In the genomic region with DNA sequence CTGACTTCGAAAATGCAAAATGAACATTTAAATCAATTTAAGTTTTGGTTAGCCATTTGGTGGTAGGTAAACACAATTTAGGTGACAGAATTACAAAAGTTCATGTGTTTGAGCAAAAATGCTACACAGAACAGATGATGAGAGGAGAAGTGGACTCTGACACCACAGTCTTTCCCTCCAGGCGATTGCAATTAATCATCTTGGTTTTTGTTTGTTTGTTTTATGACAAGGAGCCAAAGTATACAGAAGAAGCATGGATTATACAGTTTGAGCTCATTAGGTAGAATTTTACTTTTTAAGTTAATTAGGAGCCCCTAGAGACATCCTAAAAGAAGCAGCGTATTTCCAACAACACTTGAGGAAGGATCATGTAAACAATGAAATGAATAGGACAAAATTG, we compare ENCODE assay signal across 30 cellular contexts. TPM values are rescaled to one million over a fixed set of nuclear protein-coding genes. Genes with fewer than 3 reads are reported as not detected.
A peak's percentile ranks its signal among the peaks of the same experiment; 100 is the strongest.
DNase-seq lines count a peak whose midpoint lies in the region; ATAC-seq, FAIRE-seq and TF ChIP-seq lines count a peak whose summit lies in the region.
"Had no signal": no experiment of that assay in that cellular context is flagged by ENCODE, and none has a peak within 500 bp of the region (broad histone marks: within the 10 kb centered on the region; RNA-seq: fewer than 3 reads in every experiment).

No MANE protein-coding gene starts in this region.

- H3K36me3 Mint-ChIP-seq in Calu3 (ENCODE audit: insufficient read depth, unreplicated experiment), result peaks cover 6% of the 10 kb centered on the region
- H3K36me3 Mint-ChIP-seq: activated naive CD8-positive, alpha-beta T cell treated with anti-CD3 and anti-CD28 coated beads, Interleukin-2, amount 10 ng/mL, durations not matched to agents 7 days and 5 days; natural killer cell treated with Interleukin-12 subunit alpha and Interleukin-12 subunit beta and Interleukin-15 and Interleukin-18, amount 100 ng/mL, for 72 hours; stimulated activated effector memory CD8-positive, alpha-beta T cell treated with anti-CD3 and anti-CD28 coated beads, Interleukin-12 subunit alpha, Interleukin-12 subunit beta, amount 100 ng/mL, for 72 hours had no signal

- intact Hi-C loops in Calu3 (cut with micrococcal nuclease; ENCODE audit: unreplicated experiment), result no loop called here

- H3K4me1 ChIP-seq in foreskin keratinocyte, result no peaks in the 10 kb centered on the region
- H3K4me1 ChIP-seq: colonic mucosa had no signal

- peaks cover 41% of the 10 kb centered on the region for H3K4me1 Mint-ChIP-seq in Calu3 (ENCODE audit: low read depth, unreplicated experiment)
- H3K4me1 Mint-ChIP-seq: activated naive CD8-positive, alpha-beta T cell treated with anti-CD3 and anti-CD28 coated beads, Interleukin-2, amount 10 ng/mL, durations not matched to agents 7 days and 5 days; stimulated activated effector memory CD8-positive, alpha-beta T cell treated with anti-CD3 and anti-CD28 coated beads, Interleukin-12 subunit alpha, Interleukin-12 subunit beta, amount 100 ng/mL, for 72 hours had no signal

- BruUV-seq in Calu3 (replicated peaks; lab: Mats Ljungman, UMichigan), result no TSS peak

- FAIRE-seq in RCC 7860 (lab: Jason Lieb, UNC), result no peak
- FAIRE-seq: TTC549 had no signal

- ATAC-seq in HG03457 (IDR thresholded peaks at IDR 0.05; ENCODE audit: unreplicated experiment) (no peak), foreskin keratinocyte (no peak), GM21423 (IDR thresholded peaks at IDR 0.05; ENCODE audit: unreplicated experiment) (no peak)
- ATAC-seq: activated T-cell treated with anti-CD3 and anti-CD28 coated beads, Interleukin-2, amount 50 U/mL, for 4 hours; natural killer cell treated with Interleukin-12 subunit alpha and Interleukin-12 subunit beta and Interleukin-15 and Interleukin-18, amount 100 ng/mL, for 72 hours; Right ventricle myocardium inferior; stimulated activated effector memory CD8-positive, alpha-beta T cell treated with anti-CD3 and anti-CD28 coated beads, Interleukin-12 subunit alpha, Interleukin-12 subunit beta, amount 100 ng/mL, for 72 hours had no signal

- TF ChIP-seq CTCF in Calu3 (IDR thresholded peaks at IDR 0.05; ENCODE audit: unreplicated experiment) (no peak), epithelial cell of esophagus (IDR thresholded peaks at IDR 0.05; ENCODE audit: insufficient read depth, low read depth, low read length, missing control alignments) (no peak), foreskin keratinocyte (conservative IDR thresholded peaks at IDR 0.05) (no peak)

- peak overlapping the region; percentile 54 for H3K4me3 Mint-ChIP-seq in Calu3 (ENCODE audit: low read depth, unreplicated experiment)
- H3K4me3 Mint-ChIP-seq: activated naive CD8-positive, alpha-beta T cell treated with anti-CD3 and anti-CD28 coated beads, Interleukin-2, amount 10 ng/mL, durations not matched to agents 7 days and 5 days; activated T-cell treated with anti-CD3 and anti-CD28 coated beads, Interleukin-2, amount 50 U/mL, for 4 hours; natural killer cell treated with Interleukin-12 subunit alpha and Interleukin-12 subunit beta and Interleukin-15 and Interleukin-18, amount 100 ng/mL, for 72 hours; stimulated activated effector memory CD8-positive, alpha-beta T cell treated with anti-CD3 and anti-CD28 coated beads, Interleukin-12 subunit alpha, Interleukin-12 subunit beta, amount 100 ng/mL, for 72 hours had no signal

- H3K27ac ChIP-seq in foreskin keratinocyte, result no peak overlapping the region
- H3K27ac ChIP-seq: cardiac muscle cell, colonic mucosa, PC-9 had no signal

- peak overlapping the region; percentile 97 for H3K27ac Mint-ChIP-seq in Calu3 (ENCODE audit: unreplicated experiment)
- H3K27ac Mint-ChIP-seq: activated naive CD8-positive, alpha-beta T cell treated with anti-CD3 and anti-CD28 coated beads, Interleukin-2, amount 10 ng/mL, durations not matched to agents 7 days and 5 days; natural killer cell treated with Interleukin-12 subunit alpha and Interleukin-12 subunit beta and Interleukin-15 and Interleukin-18, amount 100 ng/mL, for 72 hours; stimulated activated effector memory CD8-positive, alpha-beta T cell treated with anti-CD3 and anti-CD28 coated beads, Interleukin-12 subunit alpha, Interleukin-12 subunit beta, amount 100 ng/mL, for 72 hours had no signal

- H3K27me3 ChIP-seq in foreskin keratinocyte, result no peaks in the 10 kb centered on the region
- H3K27me3 ChIP-seq: cardiac muscle cell, colonic mucosa had no signal

- no peaks in the 10 kb centered on the region for H3K27me3 Mint-ChIP-seq in Calu3 (ENCODE audit: unreplicated experiment)
- H3K27me3 Mint-ChIP-seq: natural killer cell treated with Interleukin-12 subunit alpha and Interleukin-12 subunit beta and Interleukin-15 and Interleukin-18, amount 100 ng/mL, for 72 hours had no signal

- no peak for DNase-seq in Calu3
- DNase-seq in M059J (ENCODE audit: low read depth), result peak; percentile 32
- DNase-seq in NCI-H446 treated with DMSO at 0.1 percent for 48 hours (lab: John Stamatoyannopoulos, UW), result peak; percentile 57
- peak; percentile 76 for DNase-seq in epithelial cell of esophagus (ENCODE audit: low read depth)
- DNase-seq in RCC 7860 (ENCODE audit: low spot score), result no peak
- DNase-seq in foreskin keratinocyte, result no peak
- DNase-seq: activated gamma-delta T cell treated with Interleukin-2 at 50 U/mL for 16 hours; activated naive CD8-positive, alpha-beta T cell treated with anti-CD3 and anti-CD28 coated beads, Interleukin-2, amount 10 ng/mL, durations not matched to agents 7 days and 5 days; activated T-cell treated with anti-CD3 and anti-CD28 coated beads, Interleukin-2, amount 50 U/mL, for 4 hours; aorta; colonic mucosa; DMS79 treated with DMSO at 0.1 percent for 48 hours; effector CD8-positive, alpha-beta T cell; GDM1; KBM-7; left colon; NCI-H1694 treated with DMSO at 0.1 percent for 48 hours; NK-92 treated with Interleukin-12 subunit alpha and Interleukin-12 subunit beta, amount 100 ng/mL, for 24 hours; PC-9; SK-N-SH; trophoblast cell had no signal

- CTCF ChIA-PET in Calu3 (lab: Charles Lee), result no interaction called here

- no peaks in the 10 kb centered on the region for H3K9me3 Mint-ChIP-seq in Calu3 (ENCODE audit: low read depth, unreplicated experiment)
- H3K9me3 Mint-ChIP-seq: activated naive CD8-positive, alpha-beta T cell treated with anti-CD3 and anti-CD28 coated beads, Interleukin-2, amount 10 ng/mL, durations not matched to agents 7 days and 5 days; activated T-cell treated with anti-CD3 and anti-CD28 coated beads, Interleukin-2, amount 50 U/mL, for 4 hours; stimulated activated effector memory CD8-positive, alpha-beta T cell treated with anti-CD3 and anti-CD28 coated beads, Interleukin-12 subunit alpha, Interleukin-12 subunit beta, amount 100 ng/mL, for 72 hours had no signal

- H3K4me3 ChIP-seq in epithelial cell of esophagus (ENCODE audit: low read length), result no peak overlapping the region
- H3K4me3 ChIP-seq: cardiac muscle cell, colonic mucosa, PC-9 had no signal

RNA-seq across cellular contexts. Expression of a gene that starts 49.3 kb away (rescaled TPM):
- total RNA-seq in Calu3 (2022) (23.1 and 25.4 TPM in 2 replicates), foreskin keratinocyte (0.07 and 0.10 TPM in 2 replicates)
- total RNA-seq in M059J (2014; rRNA removed; shearing (Covaris generic)), result 0.12 and 0.76 TPM in 2 replicates
- polyA plus RNA-seq in foreskin keratinocyte, result 0.01 TPM in 2 replicates
- total RNA-seq: activated naive CD8-positive, alpha-beta T cell treated with anti-CD3 and anti-CD28 coated beads, Interleukin-2, amount 10 ng/mL, durations not matched to agents 7 days and 5 days; natural killer cell treated with Interleukin-12 subunit alpha and Interleukin-12 subunit beta and Interleukin-15 and Interleukin-18, amount 100 ng/mL, for 72 hours had no signal
- polyA plus RNA-seq: AG04450, aorta, BJ, SK-N-SH had no signal

Comparison
In these comparisons a context has a peak if more than half of its experiments do, and no peak if none do; other contexts are left out.
1. DNase-seq: peak in M059J (single experiment), NCI-H446 treated with DMSO at 0.1 percent for 48 hours (single experiment) and epithelial cell of esophagus (single experiment); none in Calu3 (single experiment), RCC 7860 (single experiment) and foreskin keratinocyte (0 of 2).
2. RNA of a gene that starts 49.3 kb away (total RNA-seq): 23.1 to 25.4 TPM in Calu3; 0.12 to 0.76 TPM in M059J and 0.07 to 0.10 TPM in foreskin keratinocyte; every median in the first group is over 10 times any median in the second.